Comparison of ENCODE assay signal across 10 cellular contexts in the genomic region with DNA sequence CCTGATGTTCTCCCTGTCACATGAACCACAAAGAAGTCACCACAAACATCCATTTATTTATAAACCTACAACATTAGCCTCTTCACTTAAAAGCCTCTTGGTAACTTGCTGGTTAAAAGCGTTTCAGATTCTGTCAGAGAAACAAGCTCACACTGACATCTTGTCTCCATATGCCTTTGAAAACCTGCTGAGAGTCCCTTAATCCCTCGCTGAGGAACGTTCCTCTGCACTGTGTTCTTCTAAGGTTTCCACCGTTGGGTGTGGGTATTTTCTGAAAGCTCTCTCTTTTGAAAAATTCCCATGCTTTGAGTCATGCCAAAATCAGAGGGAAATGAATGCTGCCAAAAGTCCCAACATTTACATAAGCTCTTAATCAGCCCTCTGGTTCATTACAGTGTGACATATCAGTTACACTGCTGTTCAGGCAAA.
DNase-seq lines count a peak whose midpoint lies in the region; ATAC-seq and TF ChIP-seq lines count a peak whose summit lies in the region.
"Had no signal": no experiment of that assay in that cellular context is flagged by ENCODE, and none has a peak within 500 bp of the region (broad histone marks: within the 10 kb centered on the region; RNA-seq: fewer than 3 reads in every experiment).

No MANE protein-coding gene starts in this region.

- H3K27me3 Mint-ChIP-seq in endothelial cell (ENCODE audit: unreplicated experiment) = peaks cover 16% of the 10 kb centered on the region

- H3K27me3 ChIP-seq in foreskin keratinocyte = no peaks in the 10 kb centered on the region
- H3K27me3 ChIP-seq in uterus = no peaks in the 10 kb centered on the region

- no peaks in the 10 kb centered on the region for H3K36me3 Mint-ChIP-seq in endothelial cell (ENCODE audit: low read depth, unreplicated experiment)
- H3K36me3 Mint-ChIP-seq: stimulated activated effector memory CD8-positive, alpha-beta T cell treated with anti-CD3 and anti-CD28 coated beads, Interleukin-12 subunit alpha, Interleukin-12 subunit beta, amount 100 ng/mL, for 72 hours had no signal

- ATAC-seq in foreskin keratinocyte = peak; percentile 50
- ATAC-seq in GM21423 (IDR thresholded peaks at IDR 0.05; ENCODE audit: unreplicated experiment) = no peak
- ATAC-seq: stimulated activated effector memory CD8-positive, alpha-beta T cell treated with anti-CD3 and anti-CD28 coated beads, Interleukin-12 subunit alpha, Interleukin-12 subunit beta, amount 100 ng/mL, for 72 hours had no signal

- CTCF ChIA-PET in RWPE1 (lab: Yijun Ruan, JAX) = interaction anchor here (0.7 kb wide), 1 partner anchor 217 kb away, joined by 3 read pairs; no protein-coding TSS in a partner anchor

- no peak overlapping the region; the same call in 1 of the 2 replicates for H3K27ac ChIP-seq in RWPE1
- peak overlapping the region; percentile 43 for H3K27ac ChIP-seq in foreskin keratinocyte
- H3K27ac ChIP-seq in skin epidermis = peak overlapping the region in 11 of 21 experiments; percentile 35 to 83 (median 59)
- H3K27ac ChIP-seq in uterus = no peak overlapping the region

- no peaks in the 10 kb centered on the region for H3K36me3 ChIP-seq in uterus

- H3K4me3 ChIP-seq in skin epidermis (no peak overlapping the region), uterus (no peak overlapping the region)

- H3K9me3 ChIP-seq in uterus = no peaks in the 10 kb centered on the region

- TF ChIP-seq POLR2A in uterus (IDR thresholded peaks at IDR 0.05) = no peak

- H3K4me1 ChIP-seq in foreskin keratinocyte (peaks cover 32% of the 10 kb centered on the region), uterus (peaks cover 0 to 10% of the 10 kb centered on the region in 2 donors)

- peaks cover 42% of the 10 kb centered on the region for H3K4me1 Mint-ChIP-seq in endothelial cell (ENCODE audit: unreplicated experiment)
- H3K4me1 Mint-ChIP-seq: stimulated activated effector memory CD8-positive, alpha-beta T cell treated with anti-CD3 and anti-CD28 coated beads, Interleukin-12 subunit alpha, Interleukin-12 subunit beta, amount 100 ng/mL, for 72 hours had no signal

- intact Hi-C loops in uterus (cut with DNase I; ENCODE audit: low total_unique reads) = no loop called here

- no peak overlapping the region for H3K4me3 Mint-ChIP-seq in endothelial cell (ENCODE audit: unreplicated experiment)
- H3K4me3 Mint-ChIP-seq: stimulated activated effector memory CD8-positive, alpha-beta T cell treated with anti-CD3 and anti-CD28 coated beads, Interleukin-12 subunit alpha, Interleukin-12 subunit beta, amount 100 ng/mL, for 72 hours had no signal

- DNase-seq in HCEC 1CT (peak; percentile 94), RWPE1 (ENCODE audit: low spot score) (peak; percentile 60), foreskin keratinocyte (peak; percentile 82 to 84), uterus (no peak), NCI-H345 (lab: John Stamatoyannopoulos, UW) (no peak), endothelial cell (ENCODE audit: low spot score) (no peak)
- DNase-seq: activated T-cell treated with anti-CD3 and anti-CD28 coated beads, Interleukin-2, amount 50 U/mL, for 48 hours had no signal

- POLR2A ChIA-PET in RWPE1 (lab: Yijun Ruan, JAX; ENCODE audit: low non-redundant PET) = no interaction called here

- no peak overlapping the region for H3K27ac Mint-ChIP-seq in endothelial cell (ENCODE audit: unreplicated experiment)
- H3K27ac Mint-ChIP-seq: stimulated activated effector memory CD8-positive, alpha-beta T cell treated with anti-CD3 and anti-CD28 coated beads, Interleukin-12 subunit alpha, Interleukin-12 subunit beta, amount 100 ng/mL, for 72 hours had no signal

- no peaks in the 10 kb centered on the region for H3K9me3 Mint-ChIP-seq in endothelial cell (ENCODE audit: unreplicated experiment)
- H3K9me3 Mint-ChIP-seq: stimulated activated effector memory CD8-positive, alpha-beta T cell treated with anti-CD3 and anti-CD28 coated beads, Interleukin-12 subunit alpha, Interleukin-12 subunit beta, amount 100 ng/mL, for 72 hours had no signal

- TF ChIP-seq CTCF in RWPE1 (conservative IDR thresholded peaks at IDR 0.05; ENCODE audit: low read depth) = no peak
- TF ChIP-seq CTCF in foreskin keratinocyte (conservative IDR thresholded peaks at IDR 0.05) = no peak
- no peak for TF ChIP-seq CTCF in uterus (IDR thresholded peaks at IDR 0.05)
- TF ChIP-seq CTCF in endothelial cell (IDR thresholded peaks at IDR 0.05; ENCODE audit: unreplicated experiment) = no peak

Comparison
In these comparisons a context has a peak if more than half of its experiments do, and no peak if none do; other contexts are left out.
1. DNase-seq: peak in HCEC 1CT (single experiment), RWPE1 (single experiment) and foreskin keratinocyte (2 of 2); none in uterus (0 of 2), NCI-H345 (single experiment) and endothelial cell (single experiment).
2. H3K27ac ChIP-seq: peak in foreskin keratinocyte (single experiment) and skin epidermis (11 of 21); none in RWPE1 (single experiment) and uterus (0 of 2).